13 cellular contexts compared by ENCODE assay signal in genomic region chr13:37769078-37769477, GRCh38.
DNase-seq lines count a peak whose midpoint lies in the region; ATAC-seq and TF ChIP-seq lines count a peak whose summit lies in the region.
"Had no signal": no experiment of that assay in that cellular context is flagged by ENCODE, and none has a peak within 500 bp of the region (broad histone marks: within the 10 kb centered on the region; RNA-seq: fewer than 3 reads in every experiment).

No MANE protein-coding gene starts in this region.

- H3K27ac ChIP-seq in dorsolateral prefrontal cortex, result no peak overlapping the region
- H3K27ac ChIP-seq: ascending aorta, epithelial cell of prostate had no signal

- TF ChIP-seq CTCF in dorsolateral prefrontal cortex (IDR thresholded peaks at IDR 0.05 in 54 of 56, conservative IDR thresholded peaks at IDR 0.05 in 2 of 56; ENCODE audit: low read depth in 1 of 56, partially characterized antibody in 56 of 56) (peak in 30 of 56 donors; percentile 8 to 51 (median 24)), endothelial cell (IDR thresholded peaks at IDR 0.05; ENCODE audit: unreplicated experiment) (no peak)

- H3K4me1 Mint-ChIP-seq in endothelial cell (ENCODE audit: unreplicated experiment), result peaks cover 3% of the 10 kb centered on the region
- H3K4me1 Mint-ChIP-seq: activated CD4-positive, alpha-beta T cell treated with anti-CD3 and anti-CD28 coated beads for 36 hours had no signal

- H3K36me3 Mint-ChIP-seq in endothelial cell (ENCODE audit: low read depth, unreplicated experiment), result no peaks in the 10 kb centered on the region

- no peaks in the 10 kb centered on the region for H3K27me3 Mint-ChIP-seq in endothelial cell (ENCODE audit: unreplicated experiment)
- H3K27me3 Mint-ChIP-seq: activated CD4-positive, alpha-beta T cell treated with anti-CD3 and anti-CD28 coated beads for 36 hours had no signal

- no peaks in the 10 kb centered on the region for H3K9me3 Mint-ChIP-seq in endothelial cell (ENCODE audit: unreplicated experiment)

- DNase-seq in NCI-H748 (lab: John Stamatoyannopoulos, UW; ENCODE audit: unreplicated experiment), result peak; percentile 49
- DNase-seq in NCI-H748 treated with DMSO at 0.1 percent for 48 hours (lab: John Stamatoyannopoulos, UW), result no peak
- DNase-seq in NCI-H69 (lab: John Stamatoyannopoulos, UW), result peak; percentile 22
- no peak for DNase-seq in dorsolateral prefrontal cortex
- DNase-seq in renal cortical epithelial cell (ENCODE audit: low read depth), result peak; percentile 12
- no peak for DNase-seq in endothelial cell (ENCODE audit: low spot score)
- DNase-seq in OCI-M2 (lab: John Stamatoyannopoulos, UW; ENCODE audit: unreplicated experiment), result no peak
- DNase-seq: activated CD4-positive, alpha-beta T cell treated with anti-CD3 and anti-CD28 coated beads for 36 hours; NCI-H1694 had no signal

- H3K4me3 Mint-ChIP-seq in endothelial cell (ENCODE audit: unreplicated experiment), result no peak overlapping the region
- H3K4me3 Mint-ChIP-seq: activated CD4-positive, alpha-beta T cell treated with anti-CD3 and anti-CD28 coated beads for 36 hours had no signal

- H3K4me3 ChIP-seq in dorsolateral prefrontal cortex, result no peak overlapping the region
- H3K4me3 ChIP-seq: ascending aorta, HAP-1 had no signal

- H3K27me3 ChIP-seq in dorsolateral prefrontal cortex, result peaks cover 0 to 4% (median 0%) of the 10 kb centered on the region in 45 donors
- H3K27me3 ChIP-seq: ascending aorta had no signal

- no peak overlapping the region for H3K27ac Mint-ChIP-seq in endothelial cell (ENCODE audit: unreplicated experiment)
- H3K27ac Mint-ChIP-seq: activated CD4-positive, alpha-beta T cell treated with anti-CD3 and anti-CD28 coated beads for 36 hours had no signal

- ATAC-seq in GM18907 (IDR thresholded peaks at IDR 0.05; ENCODE audit: unreplicated experiment), result no peak
- ATAC-seq: activated CD4-positive, alpha-beta T cell treated with anti-CD3 and anti-CD28 coated beads for 36 hours had no signal

- intact Hi-C loops in dorsolateral prefrontal cortex (cut with DNase I), result no loop called here

Comparison
In these comparisons a context has a peak if more than half of its experiments do, and no peak if none do; other contexts are left out.
1. DNase-seq: peak in NCI-H748 (single experiment), NCI-H69 (single experiment) and renal cortical epithelial cell (single experiment); none in NCI-H748 treated with DMSO at 0.1 percent for 48 hours (single experiment), dorsolateral prefrontal cortex (0 of 10), endothelial cell (single experiment) and OCI-M2 (single experiment).